Comparison of ENCODE assay signal across 1 cellular context in genomic region chr1:1354271-1355247, GRCh38.
TF ChIP-seq lines count a peak whose summit lies in the region.

No MANE protein-coding gene starts in this region.

TF ChIP-seq in A549, 52 proteins besides CTCF, POLR2A, EP300 and RAD21 (continued from another document):
- TF ChIP-seq HOXA7 (CRISPR knock-in tag; IDR thresholded peaks at IDR 0.05) = no peak
- TF ChIP-seq CHD2 (IDR thresholded peaks at IDR 0.05; ENCODE audit: low read length, partially characterized antibody) = no peak
- TF ChIP-seq RFX5 (IDR thresholded peaks at IDR 0.05) = no peak
- TF ChIP-seq JUNB (IDR thresholded peaks at IDR 0.05) = no peak
- no peak for TF ChIP-seq ZFP36 (IDR thresholded peaks at IDR 0.05; ENCODE audit: borderline replicate concordance, partially characterized antibody)
- TF ChIP-seq SMC3 (IDR thresholded peaks at IDR 0.05) = no peak
- no peak for TF ChIP-seq PBX3 (IDR thresholded peaks at IDR 0.05)
- no peak for TF ChIP-seq NPAS2 (CRISPR knock-in tag; IDR thresholded peaks at IDR 0.05; ENCODE audit: borderline replicate concordance)
- no peak for TF ChIP-seq ZSCAN20 (CRISPR knock-in tag; IDR thresholded peaks at IDR 0.05)
- TF ChIP-seq EHMT2 (IDR thresholded peaks at IDR 0.05; ENCODE audit: low read depth) = no peak
- TF ChIP-seq ELK1 (IDR thresholded peaks at IDR 0.05; ENCODE audit: low read depth, low read length) = no peak
- no peak for TF ChIP-seq CEBPB (IDR thresholded peaks at IDR 0.05)
- TF ChIP-seq JUN (IDR thresholded peaks at IDR 0.05) = no peak
TF ChIP-seq in A549: peak in this region for 0.
